Comparison of ENCODE assay signal across 10 cellular contexts in genomic region chr1:211132681-211133392, GRCh38. TPM values are rescaled to one million over a fixed set of nuclear protein-coding genes. Genes with fewer than 3 reads are reported as not detected.
DNase-seq lines count a peak whose midpoint lies in the region; ATAC-seq and TF ChIP-seq lines count a peak whose summit lies in the region.
"Had no signal": no experiment of that assay in that cellular context is flagged by ENCODE, and none has a peak within 500 bp of the region (broad histone marks: within the 10 kb centered on the region; RNA-seq: fewer than 3 reads in every experiment).

No MANE protein-coding gene starts in this region.

- ATAC-seq in HG03175 (IDR thresholded peaks at IDR 0.05; ENCODE audit: unreplicated experiment), result no peak
- ATAC-seq in HG03097 (IDR thresholded peaks at IDR 0.05; ENCODE audit: low FRiP score, unreplicated experiment), result no peak

- peaks cover 33% of the 10 kb centered on the region for H3K27me3 Mint-ChIP-seq in activated naive CD4-positive, alpha-beta T cell treated with anti-CD3 and anti-CD28 coated beads, Interleukin-2, amount 50 U/mL, for 24 hours
- H3K27me3 Mint-ChIP-seq in chondrocyte (ENCODE audit: low read depth), result no peaks in the 10 kb centered on the region

- in situ Hi-C loops in transverse colon (cut with MboI; ENCODE audit: low pct_ligation_motif_present in 1 of 4, low pct_unique_long_range_greater_than_20kb in 1 of 4, low sequenced_read_pairs in 3 of 4), result loop anchor here (10.0 to 25.0 kb wide), 4 partner anchors 546 to 728 kb away; no protein-coding TSS in a partner anchor

- H3K9me3 ChIP-seq in muscle layer of colon (ENCODE audit: low read length), result no peaks in the 10 kb centered on the region
- H3K9me3 ChIP-seq in transverse colon, result no peaks in the 10 kb centered on the region
- H3K9me3 ChIP-seq: tibial artery had no signal

- TF ChIP-seq CTCF in chondrocyte (IDR thresholded peaks at IDR 0.05) (no peak), transverse colon (IDR thresholded peaks at IDR 0.05) (no peak)

- peak overlapping the region; percentile 31 to 59 for H3K4me3 ChIP-seq in muscle layer of colon (ENCODE audit: low read depth in 1 of 2, low read length in 2 of 2)
- H3K4me3 ChIP-seq in transverse colon, result peak overlapping the region in 3 of 4 donors; percentile 25 to 50 (median 41)

- no peaks in the 10 kb centered on the region for H3K36me3 Mint-ChIP-seq in activated naive CD4-positive, alpha-beta T cell treated with anti-CD3 and anti-CD28 coated beads, Interleukin-2, amount 50 U/mL, for 24 hours
- no peaks in the 10 kb centered on the region for H3K36me3 Mint-ChIP-seq in chondrocyte (ENCODE audit: low read depth)

- peak overlapping the region; percentile 27 for H3K4me3 Mint-ChIP-seq in activated naive CD4-positive, alpha-beta T cell treated with anti-CD3 and anti-CD28 coated beads, Interleukin-2, amount 50 U/mL, for 24 hours
- H3K4me3 Mint-ChIP-seq in chondrocyte (ENCODE audit: unreplicated experiment), result peak overlapping the region; percentile 85

- no peaks in the 10 kb centered on the region for H3K9me3 Mint-ChIP-seq in activated naive CD4-positive, alpha-beta T cell treated with anti-CD3 and anti-CD28 coated beads, Interleukin-2, amount 50 U/mL, for 24 hours
- H3K9me3 Mint-ChIP-seq in chondrocyte (ENCODE audit: low read depth), result no peaks in the 10 kb centered on the region

- no peak overlapping the region for H3K27ac Mint-ChIP-seq in activated naive CD4-positive, alpha-beta T cell treated with anti-CD3 and anti-CD28 coated beads, Interleukin-2, amount 50 U/mL, for 24 hours
- no peak overlapping the region for H3K27ac Mint-ChIP-seq in chondrocyte (ENCODE audit: unreplicated experiment)

- H3K9ac ChIP-seq in muscle layer of colon (ENCODE audit: low read length), result no peak overlapping the region

- intact Hi-C loops in transverse colon (cut with DNase I; ENCODE audit: low total_unique reads), result loop anchor here (5.0 to 10.0 kb wide), 3 partner anchors 548 to 726 kb away; no protein-coding TSS in a partner anchor

- H3K27ac ChIP-seq in muscle layer of colon (ENCODE audit: low read depth, low read length) (peak overlapping the region; percentile 12), transverse colon (peak overlapping the region in 2 of 4 donors; percentile 35 to 44)
- H3K27ac ChIP-seq: tibial artery had no signal

- no peak for TF ChIP-seq POLR2A in transverse colon (IDR thresholded peaks at IDR 0.05)

- H3K4me1 ChIP-seq in muscle layer of colon (ENCODE audit: insufficient read depth, low read length) (no peaks in the 10 kb centered on the region), transverse colon (peaks cover 0 to 13% (median 7%) of the 10 kb centered on the region in 4 donors)

- no peak for TF ChIP-seq EP300 in transverse colon (IDR thresholded peaks at IDR 0.05; ENCODE audit: low read depth)

- DNase-seq in activated naive CD4-positive, alpha-beta T cell treated with Interleukin-2 at 50 U/mL for 16 hours, result no peak
- DNase-seq in chondrocyte (ENCODE audit: low spot score), result no peak
- no peak for DNase-seq in transverse colon
- DNase-seq in stimulated activated naive CD4-positive, alpha-beta T cell treated with Interleukin-2 at 50 U/mL for 16 hours (lab: John Stamatoyannopoulos, UW), result no peak
- DNase-seq: activated T-cell treated with anti-CD3 and anti-CD28 coated beads, Interleukin-2, amount 50 U/mL, for 1 hour; tibial artery had no signal

- 12 to 31% methylated on average over 4 to 21 of the region's 21 CpGs for WGBS in transverse colon (ENCODE audit: low coverage in 1 of 2), 2 donors

- H3K27me3 ChIP-seq in muscle layer of colon (ENCODE audit: control insufficient read depth in 1 of 2, insufficient read depth in 2 of 2, low read length in 2 of 2) (peaks cover 0 to 12% of the 10 kb centered on the region in 2 donors), transverse colon (peaks cover 73% of the 10 kb centered on the region)

- H3K36me3 ChIP-seq in muscle layer of colon (ENCODE audit: insufficient read depth, low read length) (no peaks in the 10 kb centered on the region), transverse colon (no peaks in the 10 kb centered on the region)
- H3K36me3 ChIP-seq: tibial artery had no signal

- H3K4me1 Mint-ChIP-seq in activated naive CD4-positive, alpha-beta T cell treated with anti-CD3 and anti-CD28 coated beads, Interleukin-2, amount 50 U/mL, for 24 hours, result peaks cover 7% of the 10 kb centered on the region
- peaks cover 23% of the 10 kb centered on the region for H3K4me1 Mint-ChIP-seq in chondrocyte (ENCODE audit: low read depth)

RNA-seq across cellular contexts. Expression of gene KCNH1, which starts 1.1 kb away (rescaled TPM):
- 6.0 to 6.3 TPM (median 6.3 TPM) in 3 replicates for total RNA-seq in chondrocyte
- 1 to 10 TPM in 3 of 4 donors, under 1 TPM in 1; 0.55 to 9.4 (median 2.2) TPM for total RNA-seq in transverse colon
